8 cellular contexts compared by ENCODE assay signal in genomic region chr9:127122176-127123151, GRCh38. TPM values are rescaled to one million over a fixed set of nuclear protein-coding genes. Genes with fewer than 3 reads are reported as not detected.
DNase-seq lines count a peak whose midpoint lies in the region; ATAC-seq and TF ChIP-seq lines count a peak whose summit lies in the region.

TSS of gene ANGPTL2 (minus strand) at chr9:127122635. CDS start at chr9:127108731, 13,904 bp downstream.

- H3K18ac ChIP-seq in mesendoderm (ENCODE audit: low read length): peak within 1 kb of the TSS; percentile 28

- H2AK5ac ChIP-seq in mesendoderm (ENCODE audit: low read length): no peak within 1 kb of the TSS

- no peak within 1 kb of the TSS for H4K8ac ChIP-seq in mesendoderm (ENCODE audit: low read depth, low read length)

- peak within 1 kb of the TSS; percentile 82 for H3K9ac ChIP-seq in mesendoderm (ENCODE audit: low read length)

- H2BK120ac ChIP-seq in mesendoderm (ENCODE audit: low read depth, low read length): no peak within 1 kb of the TSS

- H2BK15ac ChIP-seq in mesendoderm (replicated peaks; ENCODE audit: low read depth): no peak within 1 kb of the TSS

- H3K27ac ChIP-seq in esophagus squamous epithelium (peak within 1 kb of the TSS; percentile 79 to 96 (median 92)), mesendoderm (ENCODE audit: low read depth, low read length) (no peak within 1 kb of the TSS), substantia nigra (ENCODE audit: low read depth, low read length, poor library complexity, severe bottlenecking) (peak within 1 kb of the TSS; percentile 93)

- no peak within 1 kb of the TSS for H4K5ac ChIP-seq in mesendoderm (ENCODE audit: low read length)

- H3K4me3 ChIP-seq in esophagus squamous epithelium (peak within 1 kb of the TSS; percentile 32 to 69 (median 60)), mesendoderm (ENCODE audit: low read length) (peak within 1 kb of the TSS; percentile 55)

- intact Hi-C loops in esophagus squamous epithelium (cut with DNase I): loop anchor here (5.0 kb wide), 1 partner anchor 75 kb away; no protein-coding TSS in a partner anchor

- peak in 1 of 6 experiments; percentile 18 for TF ChIP-seq CTCF in esophagus squamous epithelium (IDR thresholded peaks at IDR 0.05)

- no peak within 1 kb of the TSS for H2BK5ac ChIP-seq in mesendoderm (ENCODE audit: low read length)

- no peaks in the 10 kb centered on the region for H3K9me3 ChIP-seq in esophagus squamous epithelium

- H3K79me1 ChIP-seq in mesendoderm (ENCODE audit: low read length): peaks cover 2% of the 10 kb centered on the region

- no peak within 1 kb of the TSS for H3K4ac ChIP-seq in mesendoderm (ENCODE audit: low read depth, low read length)

- H3K36me3 ChIP-seq in esophagus squamous epithelium (peaks cover 0 to 6% (median 0%) of the 10 kb centered on the region in 3 donors), mesendoderm (ENCODE audit: control insufficient read depth, insufficient read depth, low read length) (no peaks in the 10 kb centered on the region)

- WGBS in esophagus squamous epithelium, 2 donors: 6% methylated on average over 14 of the region's 48 CpGs; no CpG with 5 or more reads in 1 of the 2 donors
- WGBS in mesendoderm (ENCODE audit: extremely low coverage, insufficient coverage, low lambda C conversion rate): no CpG with 5 or more reads among the region's 48 CpGs

- H3K4me2 ChIP-seq in mesendoderm (ENCODE audit: low read length): peak within 1 kb of the TSS; percentile 95

- H3K56ac ChIP-seq in mesendoderm (ENCODE audit: low read length): peak within 1 kb of the TSS; percentile 95

- DNase-seq in ELR (ENCODE audit: low read depth): peak; percentile 85
- peak; percentile 73 for DNase-seq in HS-5 (ENCODE audit: low read depth)
- peak; percentile 87 for DNase-seq in T1000 (lab: John Stamatoyannopoulos, UW)
- peak; percentile 30 for DNase-seq in esophagus squamous epithelium (lab: John Stamatoyannopoulos, UW)
- DNase-seq in mesendoderm: peak; percentile 94
- peak; percentile 54 to 97 (median 91) for DNase-seq in substantia nigra (lab: John Stamatoyannopoulos, UW)
- DNase-seq in NOMO-1 treated with dmso at 0.1 percent for 144 hours (lab: John Stamatoyannopoulos, UW; ENCODE audit: unreplicated experiment): no peak

- peak in 2 of 4 donors; percentile 65 to 72 for TF ChIP-seq POLR2A in esophagus squamous epithelium (IDR thresholded peaks at IDR 0.05)

- peak within 1 kb of the TSS; percentile 37 for H3K23ac ChIP-seq in mesendoderm (ENCODE audit: low read length)

- H3K4me1 ChIP-seq in esophagus squamous epithelium (peaks cover 18 to 74% (median 35%) of the 10 kb centered on the region in 3 donors), mesendoderm (ENCODE audit: control insufficient read depth, low read depth, low read length) (peaks cover 3% of the 10 kb centered on the region)

- no peaks in the 10 kb centered on the region for H3K79me2 ChIP-seq in mesendoderm (ENCODE audit: control insufficient read depth, insufficient read depth, low read length)

- peaks cover 0 to 5% (median 0%) of the 10 kb centered on the region in 4 donors for H3K27me3 ChIP-seq in esophagus squamous epithelium
- no peaks in the 10 kb centered on the region for H3K27me3 ChIP-seq in mesendoderm (ENCODE audit: insufficient read depth, low read length, poor library complexity)

- no peak for ATAC-seq in GM21825 (IDR thresholded peaks at IDR 0.05; ENCODE audit: unreplicated experiment)

RNA-seq across cellular contexts. Expression of gene ANGPTL2, which starts in this region (rescaled TPM):
- 10 to 100 TPM in 1 of 4 donors, 1 to 10 TPM in 3; 2.4 to 24.6 (median 7.6) TPM for total RNA-seq in esophagus squamous epithelium
- polyA plus RNA-seq in mesendoderm (2013, experiment 1 of 2): 5.8 TPM
- 6.1 TPM for polyA plus RNA-seq in mesendoderm (2013, experiment 2 of 2)
